ENCODE assay signal across 1 cellular context in the genomic region with DNA sequence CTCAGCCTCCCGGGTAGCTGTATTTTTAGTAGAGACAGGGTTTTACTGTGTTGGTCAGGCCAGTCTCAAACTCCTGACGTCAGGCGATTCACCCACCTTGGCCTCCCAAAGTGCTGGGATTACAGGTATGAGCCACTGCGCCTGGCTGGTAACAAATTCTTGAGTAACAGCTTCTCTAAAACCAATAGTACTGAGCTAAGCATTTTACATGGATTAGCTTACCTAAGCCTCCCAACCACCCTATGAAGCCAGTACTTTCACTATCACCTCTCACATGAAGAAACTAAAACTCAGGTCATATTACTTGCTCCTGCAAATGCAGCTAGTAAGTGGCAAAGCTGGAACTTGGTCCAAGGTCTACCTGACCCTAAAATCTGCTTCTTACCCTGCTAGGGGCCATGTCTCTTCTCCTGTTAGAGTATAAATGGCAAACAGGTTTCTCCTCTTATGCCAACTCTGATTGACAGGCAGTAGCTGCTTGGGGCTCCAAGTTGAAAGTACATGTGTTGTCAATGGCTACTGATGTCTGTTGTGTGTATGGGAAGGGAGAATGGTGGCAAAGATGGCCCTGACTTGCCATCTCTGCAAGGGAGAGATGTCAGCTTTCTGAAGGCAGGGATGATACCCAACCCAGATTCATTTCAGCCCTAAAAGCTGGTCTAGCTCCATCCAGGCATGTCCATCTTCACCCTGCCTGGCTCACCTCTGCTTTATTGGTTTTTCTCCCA.
TF ChIP-seq lines count a peak whose summit lies in the region.

No MANE protein-coding gene starts in this region.

TF ChIP-seq in H1, 55 proteins besides CTCF, POLR2A, EP300 and RAD21:
- no peak for TF ChIP-seq KDM1A (IDR thresholded peaks at IDR 0.05; ENCODE audit: borderline replicate concordance, low read length)
- peak; percentile 55; the same call in 1 of the 2 replicates for TF ChIP-seq YY1 (IDR thresholded peaks at IDR 0.05; ENCODE audit: low read depth, low read length)
- no peak for TF ChIP-seq EZH2 (IDR thresholded peaks at IDR 0.05; ENCODE audit: low read depth, low read length, severe bottlenecking)
